26 cellular contexts compared by ENCODE assay signal in the genomic region with DNA sequence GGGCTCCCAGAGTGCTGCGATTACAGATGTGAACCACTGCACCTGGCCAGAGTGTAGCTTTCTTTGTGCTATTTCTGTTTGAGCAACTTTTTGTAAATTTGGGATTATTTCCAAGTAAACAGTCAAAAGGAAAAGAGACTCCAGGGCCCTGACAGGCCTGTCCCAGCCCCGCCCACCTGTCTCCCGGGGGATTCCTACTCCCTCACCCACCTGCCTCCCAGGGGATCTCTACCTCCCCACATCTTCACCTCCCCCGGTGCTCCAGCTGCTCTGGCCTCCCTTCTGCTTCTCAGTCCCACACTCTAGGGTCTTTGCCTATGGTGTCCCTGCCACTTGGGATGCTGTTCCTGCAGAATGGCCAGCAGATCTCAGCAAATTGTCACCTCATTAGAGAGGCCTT. TPM values are rescaled to one million over a fixed set of nuclear protein-coding genes. Genes with fewer than 3 reads are reported as not detected.
"Had no signal": no experiment of that assay in that cellular context is flagged by ENCODE, and none has a peak within 500 bp of the region (broad histone marks: within the 10 kb centered on the region; RNA-seq: fewer than 3 reads in every experiment).

No MANE protein-coding gene starts in this region.

- H3K36me3 Mint-ChIP-seq: natural killer cell treated with Interleukin-12 subunit alpha and Interleukin-12 subunit beta and Interleukin-15 and Interleukin-18, amount 100 ng/mL, for 72 hours had no signal

- H3K9me3 Mint-ChIP-seq: activated naive CD4-positive, alpha-beta T cell treated with anti-CD3 and anti-CD28 coated beads for 36 hours; activated T-helper 1 cell treated with anti-CD3 and anti-CD28 coated beads, Interleukin-12 subunit alpha, Interleukin-12 subunit beta, Interleukin-2, Interleukin-4 antibody, amounts not matched to agents 30 ng/mL and 10 ng/mL and 1 ng/mL, durations not matched to agents 14 hours and 24 hours and 36 hours; natural killer cell treated with Interleukin-12 subunit alpha and Interleukin-12 subunit beta and Interleukin-15 and Interleukin-18, amount 100 ng/mL, for 72 hours had no signal

- ATAC-seq: gastrocnemius medialis; left lung; lower lobe of right lung; mucosa of descending colon; natural killer cell treated with Interleukin-12 subunit alpha and Interleukin-12 subunit beta and Interleukin-15 and Interleukin-18, amount 100 ng/mL, for 72 hours; psoas muscle had no signal

- DNase-seq: activated CD4-positive, alpha-beta T cell treated with anti-CD3 and anti-CD28 coated beads for 4 hours; activated CD4-positive, alpha-beta T cell treated with anti-CD3 and anti-CD28 coated beads, Interleukin-2, amount 50 U/mL, for 4 hours; activated CD4-positive, CD25-positive, alpha-beta regulatory T cell; activated naive CD4-positive, alpha-beta T cell treated with anti-CD3 and anti-CD28 coated beads for 36 hours; activated T-cell treated with anti-CD3 and anti-CD28 coated beads for 4 hours; amniotic stem cell; central memory CD4-positive, alpha-beta T cell; dermis blood vessel endothelial cell; effector memory CD4-positive, alpha-beta T cell; erythroblast; gastrocnemius medialis; glutamatergic neuron; left lung; lower lobe of right lung; mesendoderm; mucosa of descending colon; ovary; psoas muscle; spleen; stimulated activated naive CD4-positive, alpha-beta T cell treated with Interleukin-2 at 50 U/mL for 16 hours; trophoblast cell had no signal

- H3K4me3 Mint-ChIP-seq: activated naive CD4-positive, alpha-beta T cell treated with anti-CD3 and anti-CD28 coated beads for 36 hours; activated T-helper 1 cell treated with anti-CD3 and anti-CD28 coated beads, Interleukin-12 subunit alpha, Interleukin-12 subunit beta, Interleukin-2, Interleukin-4 antibody, amounts not matched to agents 30 ng/mL and 10 ng/mL and 1 ng/mL, durations not matched to agents 14 hours and 24 hours and 36 hours; natural killer cell treated with Interleukin-12 subunit alpha and Interleukin-12 subunit beta and Interleukin-15 and Interleukin-18, amount 100 ng/mL, for 72 hours had no signal

- H3K27ac Mint-ChIP-seq: activated naive CD4-positive, alpha-beta T cell treated with anti-CD3 and anti-CD28 coated beads for 36 hours; activated T-helper 1 cell treated with anti-CD3 and anti-CD28 coated beads, Interleukin-12 subunit alpha, Interleukin-12 subunit beta, Interleukin-2, Interleukin-4 antibody, amounts not matched to agents 30 ng/mL and 10 ng/mL and 1 ng/mL, durations not matched to agents 14 hours and 24 hours and 36 hours; natural killer cell treated with Interleukin-12 subunit alpha and Interleukin-12 subunit beta and Interleukin-15 and Interleukin-18, amount 100 ng/mL, for 72 hours had no signal

RNA-seq across cellular contexts. Expression of a gene that starts 7.0 kb away (rescaled TPM):
- total RNA-seq: activated naive CD4-positive, alpha-beta T cell treated with anti-CD3 and anti-CD28 coated beads for 36 hours; activated T-helper 1 cell treated with anti-CD3 and anti-CD28 coated beads, Interleukin-12 subunit alpha, Interleukin-12 subunit beta, Interleukin-2, Interleukin-4 antibody, amounts not matched to agents 30 ng/mL and 10 ng/mL and 1 ng/mL, durations not matched to agents 14 hours and 24 hours and 36 hours; dermis blood vessel endothelial cell; gastrocnemius medialis; left lung; lower lobe of right lung; myocyte; natural killer cell treated with Interleukin-12 subunit alpha and Interleukin-12 subunit beta and Interleukin-15 and Interleukin-18, amount 100 ng/mL, for 72 hours; spleen; T-helper 1 cell treated with Interleukin-12 subunit alpha and Interleukin-12 subunit beta and Interleukin-4 antibody, amounts not matched to agents 30 ng/mL and 1 ng/mL, for 36 hours; thoracic aorta had no signal
